Comparison of ENCODE assay signal across 1 cellular context in genomic region chr5:72241346-72242003, GRCh38.
A peak's percentile ranks its signal among the peaks of the same experiment; 100 is the strongest.
TF ChIP-seq lines count a peak whose summit lies in the region.

No MANE protein-coding gene starts in this region.

TF ChIP-seq in HepG2, 621 proteins besides CTCF, POLR2A, EP300 and RAD21 (continued from another document and continues in another):
- no peak for TF ChIP-seq ZNF407 (CRISPR knock-in tag; IDR thresholded peaks at IDR 0.05; ENCODE audit: not compliant biosample characterization)
- no peak for TF ChIP-seq ZBTB7A (CRISPR knock-in tag; IDR thresholded peaks at IDR 0.05)
- TF ChIP-seq PAXIP1 (CRISPR knock-in tag; conservative IDR thresholded peaks at IDR 0.05), result peak; percentile 69
- peak; percentile 47 for TF ChIP-seq CCDC6 (CRISPR knock-in tag; IDR thresholded peaks at IDR 0.05)
- peak; percentile 64; the same call in 1 of the 2 replicates for TF ChIP-seq ZNF264 (CRISPR knock-in tag; IDR thresholded peaks at IDR 0.05)
- peak; percentile 96 for TF ChIP-seq ZNF710 (CRISPR knock-in tag; IDR thresholded peaks at IDR 0.05; ENCODE audit: borderline replicate concordance)
- TF ChIP-seq ESRRA (CRISPR knock-in tag; IDR thresholded peaks at IDR 0.05; ENCODE audit: low read depth), result no peak
- TF ChIP-seq NBN (conservative IDR thresholded peaks at IDR 0.05), result no peak
- TF ChIP-seq FOXP1 (IDR thresholded peaks at IDR 0.05), result no peak
- peak; percentile 80; the same call in 1 of the 2 replicates for TF ChIP-seq FOXP1 (CRISPR knock-in tag; IDR thresholded peaks at IDR 0.05)
- TF ChIP-seq THAP11 (CRISPR knock-in tag; IDR thresholded peaks at IDR 0.05), result 0 out of 2 replicates have a peak, but pooled peaks have one; percentile 25
- peak; percentile 65; the same call in 1 of the 2 replicates for TF ChIP-seq HOMEZ (CRISPR knock-in tag; IDR thresholded peaks at IDR 0.05; ENCODE audit: low read depth)
- no peak for TF ChIP-seq FOXA1 (IDR thresholded peaks at IDR 0.05)
- TF ChIP-seq FOXA1 (CRISPR knock-in tag; IDR thresholded peaks at IDR 0.05), result peak; percentile 72
- no peak for TF ChIP-seq ELF4 (CRISPR knock-in tag; IDR thresholded peaks at IDR 0.05; ENCODE audit: borderline replicate concordance)
- no peak for TF ChIP-seq ZNF512B (CRISPR knock-in tag; IDR thresholded peaks at IDR 0.05; ENCODE audit: borderline replicate concordance)
- no peak for TF ChIP-seq FOXC1 (CRISPR knock-in tag; IDR thresholded peaks at IDR 0.05; ENCODE audit: borderline replicate concordance)
- peak; percentile 89 for TF ChIP-seq TBX2 (CRISPR knock-in tag; IDR thresholded peaks at IDR 0.05; ENCODE audit: borderline replicate concordance)
- no peak for TF ChIP-seq MTA3 (CRISPR knock-in tag; IDR thresholded peaks at IDR 0.05)
- TF ChIP-seq SCMH1 (CRISPR knock-in tag; IDR thresholded peaks at IDR 0.05; ENCODE audit: borderline replicate concordance), result no peak
- peak; percentile 56 for TF ChIP-seq FOSL2 (CRISPR knock-in tag; IDR thresholded peaks at IDR 0.05)
- no peak for TF ChIP-seq SMAD9 (CRISPR knock-in tag; IDR thresholded peaks at IDR 0.05)
- TF ChIP-seq ZFX (CRISPR knock-in tag; IDR thresholded peaks at IDR 0.05; ENCODE audit: low read depth), result peak; percentile 63
- TF ChIP-seq BCL6 (CRISPR knock-in tag; IDR thresholded peaks at IDR 0.05), result peak; percentile 66
- TF ChIP-seq ZBTB33 (CRISPR knock-in tag; IDR thresholded peaks at IDR 0.05), result peak; percentile 85
- peak; percentile 50; the same call in 1 of the 2 replicates for TF ChIP-seq MNT (IDR thresholded peaks at IDR 0.05)
- no peak for TF ChIP-seq ZBTB14 (CRISPR knock-in tag; IDR thresholded peaks at IDR 0.05)
- no peak for TF ChIP-seq JDP2 (CRISPR knock-in tag; IDR thresholded peaks at IDR 0.05; ENCODE audit: borderline replicate concordance)
- TF ChIP-seq SP5 (CRISPR knock-in tag; IDR thresholded peaks at IDR 0.05; ENCODE audit: borderline replicate concordance, low read depth), result no peak
- TF ChIP-seq RBFOX2 (IDR thresholded peaks at IDR 0.05; ENCODE audit: low read depth, low read length), result no peak
- TF ChIP-seq ZBTB37 (CRISPR knock-in tag; IDR thresholded peaks at IDR 0.05), result peak; percentile 91
